Comparison of ENCODE assay signal across 24 cellular contexts in the genomic region with DNA sequence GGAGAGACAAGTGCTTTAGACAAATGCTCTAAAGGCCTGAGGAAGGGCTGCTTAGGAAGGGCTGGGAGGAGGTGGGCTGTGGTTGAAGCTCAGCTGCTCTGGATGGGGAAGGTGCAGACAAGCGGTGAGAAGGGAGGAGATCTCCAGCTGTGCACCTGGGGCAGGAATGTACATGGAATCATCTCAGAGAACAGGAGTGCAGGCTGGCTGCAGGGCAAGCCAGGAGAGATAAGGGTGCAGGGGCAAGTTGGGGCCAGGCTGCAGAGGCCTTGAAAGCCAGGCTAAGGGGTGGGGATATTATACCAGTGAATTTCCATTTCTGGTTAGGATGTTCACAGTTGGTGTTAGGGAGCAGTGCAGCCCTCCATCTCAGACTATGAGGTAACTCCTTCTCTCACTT. TPM values are rescaled to one million over a fixed set of nuclear protein-coding genes. Genes with fewer than 3 reads are reported as not detected.
DNase-seq lines count a peak whose midpoint lies in the region; ATAC-seq and TF ChIP-seq lines count a peak whose summit lies in the region.
"Had no signal": no experiment of that assay in that cellular context is flagged by ENCODE, and none has a peak within 500 bp of the region (broad histone marks: within the 10 kb centered on the region; RNA-seq: fewer than 3 reads in every experiment).

No MANE protein-coding gene starts in this region.

- H3K4me3 ChIP-seq in right cardiac atrium (ENCODE audit: low read length) (no peak overlapping the region), trophoblast cell (ENCODE audit: low read depth, low read length) (no peak overlapping the region)
- H3K4me3 ChIP-seq: A549, GM23248 had no signal

- peaks cover 45% of the 10 kb centered on the region for H3K27me3 Mint-ChIP-seq in type B pancreatic cell

- intact Hi-C loops in cardiac septum (cut with DNase I) (no loop called here), right cardiac atrium (cut with DNase I) (no loop called here)

- peaks cover 47% of the 10 kb centered on the region for H3K4me1 Mint-ChIP-seq in type B pancreatic cell (ENCODE audit: unreplicated experiment)
- H3K4me1 Mint-ChIP-seq: CD4-positive, alpha-beta memory T cell had no signal

- H4K8ac ChIP-seq in trophoblast cell (ENCODE audit: low read depth, low read length), result no peak overlapping the region

- no peak for TF ChIP-seq CTCF in RWPE1 (conservative IDR thresholded peaks at IDR 0.05; ENCODE audit: low read depth)
- TF ChIP-seq CTCF in type B pancreatic cell (conservative IDR thresholded peaks at IDR 0.05), result no peak

- H3K9me3 Mint-ChIP-seq in type B pancreatic cell, result peaks cover 8% of the 10 kb centered on the region

- H2BK5ac ChIP-seq in trophoblast cell (ENCODE audit: low read depth, low read length, poor library complexity), result no peak overlapping the region

- H4K12ac ChIP-seq in trophoblast cell (ENCODE audit: low read depth, low read length), result no peak overlapping the region

- WGBS in right cardiac atrium, result 66% methylated on average over 1 of the region's 1 CpG
- no CpG with 5 or more reads among the region's 1 CpG for WGBS in trophoblast cell (ENCODE audit: extremely low coverage, insufficient coverage, insufficient read length)

- no peak overlapping the region for H2BK120ac ChIP-seq in trophoblast cell (ENCODE audit: insufficient read depth, low read length, poor library complexity)

- H3K79me2 ChIP-seq in trophoblast cell (ENCODE audit: control insufficient read depth, insufficient read depth, low read length, poor library complexity), result no peaks in the 10 kb centered on the region

- H3K27me3 ChIP-seq in right cardiac atrium (ENCODE audit: control insufficient read depth, insufficient read depth) (peaks cover 1% of the 10 kb centered on the region), trophoblast cell (ENCODE audit: insufficient read depth, low read length) (peaks cover 18% of the 10 kb centered on the region)

- no peak overlapping the region for H3K9ac ChIP-seq in trophoblast cell (ENCODE audit: low read length)
- H3K9ac ChIP-seq: GM23248 had no signal

- H3K79me1 ChIP-seq in trophoblast cell (ENCODE audit: low read length), result peaks cover 20% of the 10 kb centered on the region

- POLR2A ChIA-PET in RWPE1 (lab: Yijun Ruan, JAX; ENCODE audit: low non-redundant PET), result no interaction called here

- H3K4ac ChIP-seq in trophoblast cell (ENCODE audit: low read depth, low read length), result no peak overlapping the region

- no peak overlapping the region for H3K4me3 Mint-ChIP-seq in type B pancreatic cell
- H3K4me3 Mint-ChIP-seq: CD4-positive, alpha-beta memory T cell had no signal

- CTCF ChIA-PET in RWPE1 (lab: Yijun Ruan, JAX), result no interaction called here

- no peak for ATAC-seq in right cardiac atrium
- ATAC-seq in GM18519 (IDR thresholded peaks at IDR 0.05; ENCODE audit: low FRiP score, unreplicated experiment), result no peak
- ATAC-seq: A549 had no signal

- peak overlapping the region; percentile 48 for H3K27ac Mint-ChIP-seq in type B pancreatic cell
- H3K27ac Mint-ChIP-seq: CD4-positive, alpha-beta memory T cell had no signal

- H2BK12ac ChIP-seq in trophoblast cell (ENCODE audit: low read length), result no peak overlapping the region

- no peak overlapping the region for H2AK5ac ChIP-seq in trophoblast cell (ENCODE audit: low read length)

- H3K9me3 ChIP-seq in right cardiac atrium (ENCODE audit: control insufficient read depth, low read length), result no peaks in the 10 kb centered on the region
- H3K9me3 ChIP-seq in trophoblast cell (ENCODE audit: insufficient read depth, low read depth, low read length), result peaks cover 2% of the 10 kb centered on the region
- H3K9me3 ChIP-seq: A549 had no signal

- H3K27ac ChIP-seq in right cardiac atrium (ENCODE audit: low read length) (no peak overlapping the region), RWPE1 (peak overlapping the region; percentile 23), trophoblast cell (ENCODE audit: low read depth, low read length) (no peak overlapping the region)
- H3K27ac ChIP-seq: A549, GM23248 had no signal

- H3K18ac ChIP-seq in trophoblast cell (ENCODE audit: low read length), result no peak overlapping the region

- H3K4me1 ChIP-seq in right cardiac atrium (ENCODE audit: control insufficient read depth, insufficient read depth, low read length) (no peaks in the 10 kb centered on the region), trophoblast cell (ENCODE audit: control insufficient read depth in 1 of 2, insufficient read depth in 2 of 2, low read length in 2 of 2) (peaks cover 38 to 44% of the 10 kb centered on the region in 2 experiments)
- H3K4me1 ChIP-seq: A549 had no signal

- H3K14ac ChIP-seq in trophoblast cell (ENCODE audit: low read length), result no peak overlapping the region

- H4K91ac ChIP-seq in trophoblast cell (ENCODE audit: low read depth, low read length), result no peak overlapping the region

- H3K4me2 ChIP-seq in trophoblast cell (ENCODE audit: low read length), result no peak overlapping the region
- H3K4me2 ChIP-seq: A549 had no signal

- peaks cover 12% of the 10 kb centered on the region for H3K36me3 Mint-ChIP-seq in type B pancreatic cell
- H3K36me3 Mint-ChIP-seq: CD4-positive, alpha-beta memory T cell had no signal

- H3K36me3 ChIP-seq in trophoblast cell (ENCODE audit: control insufficient read depth in 1 of 2, insufficient read depth in 2 of 2, low read length in 2 of 2), result no peaks in the 10 kb centered on the region

- DNase-seq in cardiac septum (ENCODE audit: low spot score) (peak; percentile 47), right cardiac atrium (no peak), RWPE1 (ENCODE audit: low spot score) (no peak), trophoblast cell (peak; percentile 59 to 61), type B pancreatic cell (ENCODE audit: extremely low spot score, unreplicated experiment) (no peak), cortex of kidney (lab: John Stamatoyannopoulos, UW) (no peak)
- DNase-seq in stimulated activated CD4-positive, alpha-beta T cell treated with anti-CD3 and anti-CD28 coated beads, Interleukin-4, amount 100 ng/mL, for 4 hours, result no peak
- DNase-seq: 8988T; ACHN; AML-193; C1 segment of cervical spinal cord; Calu3; CD4-positive, alpha-beta memory T cell; COR-L47; DMS53; DMS79 treated with DMSO at 0.1 percent for 48 hours; GM23248; H7; HCEC 1CT had no signal

- H2AFZ ChIP-seq in trophoblast cell (ENCODE audit: insufficient read depth, low read length, poor library complexity), result no peak overlapping the region
- H2AFZ ChIP-seq: GM23248 had no signal

- no peak overlapping the region for H3K23ac ChIP-seq in trophoblast cell (ENCODE audit: low read length)

RNA-seq across cellular contexts. Expression of a gene that starts 4.2 kb away (rescaled TPM):
- total RNA-seq in cardiac septum (not detected), right cardiac atrium (not detected), type B pancreatic cell (ENCODE audit: low replicate concordance) (5.7 and 12.7 TPM in 2 replicates)
- polyA plus RNA-seq in right cardiac atrium, result not detected
- polyA plus RNA-seq in trophoblast cell (2013), result 0.72 and 0.88 TPM in 2 replicates
- total RNA-seq: Calu3; CD4-positive, alpha-beta memory T cell; Daoy; GM23248; H1 had no signal
- polyA plus RNA-seq: A549; BJ; CD4-positive, alpha-beta memory T cell; GM23248 had no signal

Comparison
In these comparisons a context has a peak if more than half of its experiments do, and no peak if none do; other contexts are left out.
1. DNase-seq: peak in cardiac septum (single experiment) and trophoblast cell (2 of 2); none in right cardiac atrium (0 of 3), RWPE1 (single experiment), type B pancreatic cell (single experiment), stimulated activated CD4-positive, alpha-beta T cell treated with anti-CD3 and anti-CD28 coated beads, Interleukin-4, amount 100 ng/mL, for 4 hours (0 of 2) and cortex of kidney (single experiment).